ENCODE assay signal across 2 cellular contexts in the genomic region with DNA sequence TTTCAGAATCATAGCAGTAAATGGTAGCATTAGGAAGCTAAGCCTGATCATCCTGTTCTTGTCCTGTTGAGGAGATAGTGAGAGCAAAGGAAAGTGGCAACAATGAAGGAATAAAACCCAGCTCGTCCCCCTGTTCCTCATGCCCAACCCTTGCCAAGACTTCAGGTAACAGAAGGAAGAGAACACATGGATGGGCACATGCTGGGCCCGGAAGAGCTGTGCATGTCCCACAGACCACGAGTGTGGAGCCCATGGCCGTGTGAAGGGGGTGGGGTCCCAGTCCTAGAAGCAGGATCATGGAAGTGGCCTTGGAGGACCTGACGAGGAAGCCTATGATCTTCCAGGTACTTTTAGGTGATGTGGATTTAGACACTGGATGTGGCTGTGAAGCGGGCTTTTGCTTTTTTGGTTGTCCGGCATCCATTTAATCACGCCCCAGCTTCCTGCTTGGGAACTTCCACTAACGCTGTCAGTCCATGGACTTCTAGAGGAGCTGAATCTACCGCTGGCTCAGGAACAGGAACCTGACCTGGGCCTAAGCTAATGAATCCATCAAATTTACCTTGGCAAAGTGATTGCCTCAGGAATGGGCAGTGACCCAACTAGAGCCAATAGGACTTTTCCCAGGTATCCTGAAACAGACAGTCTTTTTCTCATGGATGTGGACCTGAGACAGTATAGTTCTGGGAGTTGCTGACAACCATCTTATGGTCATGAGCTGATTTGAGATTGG.
TF ChIP-seq lines count a peak whose summit lies in the region.

No MANE protein-coding gene starts in this region.

TF ChIP-seq in K562, 482 proteins besides CTCF, POLR2A, EP300 and RAD21 (continued from another document):
- TF ChIP-seq ESRRA (IDR thresholded peaks at IDR 0.05; ENCODE audit: borderline replicate concordance, low read depth): no peak

TF ChIP-seq in liver, 16 proteins besides CTCF, POLR2A, EP300 and RAD21 (continued from another document):
- TF ChIP-seq REST (IDR thresholded peaks at IDR 0.05) (no peak), FOXA2 (IDR thresholded peaks at IDR 0.05) (no peak), HNF4G (IDR thresholded peaks at IDR 0.05) (no peak), SP1 (IDR thresholded peaks at IDR 0.05) (peak; percentile 46), NR2F2 (IDR thresholded peaks at IDR 0.05) (no peak), GABPA (IDR thresholded peaks at IDR 0.05 in 1 of 2, conservative IDR thresholded peaks at IDR 0.05 in 1 of 2) (no peak)
TF ChIP-seq in liver: peak in this region for 5.
